ENCODE assay signal across 2 cellular contexts in the genomic region with DNA sequence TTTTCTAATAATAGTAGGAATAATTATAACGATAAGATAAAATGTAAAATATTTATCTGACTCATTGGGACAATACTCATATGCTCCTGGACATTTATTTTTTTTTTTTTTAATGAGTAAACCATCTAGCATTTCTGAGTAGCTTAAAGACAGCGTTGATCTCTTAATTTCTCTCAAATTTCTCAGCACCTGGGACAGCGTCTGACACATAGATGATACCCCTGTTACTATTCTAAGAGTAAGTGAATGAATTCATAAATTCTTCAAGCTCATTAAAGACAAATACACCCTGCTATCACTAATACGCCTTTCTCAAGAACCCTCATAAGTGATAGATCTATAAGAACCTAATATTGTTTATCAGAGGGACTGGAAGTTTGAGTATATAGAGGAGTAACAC.
TF ChIP-seq lines count a peak whose summit lies in the region.

No MANE protein-coding gene starts in this region.

TF ChIP-seq in GM23338, 12 proteins besides CTCF, POLR2A, EP300 and RAD21 (continued from another document):
- TF ChIP-seq, protein P1, sequence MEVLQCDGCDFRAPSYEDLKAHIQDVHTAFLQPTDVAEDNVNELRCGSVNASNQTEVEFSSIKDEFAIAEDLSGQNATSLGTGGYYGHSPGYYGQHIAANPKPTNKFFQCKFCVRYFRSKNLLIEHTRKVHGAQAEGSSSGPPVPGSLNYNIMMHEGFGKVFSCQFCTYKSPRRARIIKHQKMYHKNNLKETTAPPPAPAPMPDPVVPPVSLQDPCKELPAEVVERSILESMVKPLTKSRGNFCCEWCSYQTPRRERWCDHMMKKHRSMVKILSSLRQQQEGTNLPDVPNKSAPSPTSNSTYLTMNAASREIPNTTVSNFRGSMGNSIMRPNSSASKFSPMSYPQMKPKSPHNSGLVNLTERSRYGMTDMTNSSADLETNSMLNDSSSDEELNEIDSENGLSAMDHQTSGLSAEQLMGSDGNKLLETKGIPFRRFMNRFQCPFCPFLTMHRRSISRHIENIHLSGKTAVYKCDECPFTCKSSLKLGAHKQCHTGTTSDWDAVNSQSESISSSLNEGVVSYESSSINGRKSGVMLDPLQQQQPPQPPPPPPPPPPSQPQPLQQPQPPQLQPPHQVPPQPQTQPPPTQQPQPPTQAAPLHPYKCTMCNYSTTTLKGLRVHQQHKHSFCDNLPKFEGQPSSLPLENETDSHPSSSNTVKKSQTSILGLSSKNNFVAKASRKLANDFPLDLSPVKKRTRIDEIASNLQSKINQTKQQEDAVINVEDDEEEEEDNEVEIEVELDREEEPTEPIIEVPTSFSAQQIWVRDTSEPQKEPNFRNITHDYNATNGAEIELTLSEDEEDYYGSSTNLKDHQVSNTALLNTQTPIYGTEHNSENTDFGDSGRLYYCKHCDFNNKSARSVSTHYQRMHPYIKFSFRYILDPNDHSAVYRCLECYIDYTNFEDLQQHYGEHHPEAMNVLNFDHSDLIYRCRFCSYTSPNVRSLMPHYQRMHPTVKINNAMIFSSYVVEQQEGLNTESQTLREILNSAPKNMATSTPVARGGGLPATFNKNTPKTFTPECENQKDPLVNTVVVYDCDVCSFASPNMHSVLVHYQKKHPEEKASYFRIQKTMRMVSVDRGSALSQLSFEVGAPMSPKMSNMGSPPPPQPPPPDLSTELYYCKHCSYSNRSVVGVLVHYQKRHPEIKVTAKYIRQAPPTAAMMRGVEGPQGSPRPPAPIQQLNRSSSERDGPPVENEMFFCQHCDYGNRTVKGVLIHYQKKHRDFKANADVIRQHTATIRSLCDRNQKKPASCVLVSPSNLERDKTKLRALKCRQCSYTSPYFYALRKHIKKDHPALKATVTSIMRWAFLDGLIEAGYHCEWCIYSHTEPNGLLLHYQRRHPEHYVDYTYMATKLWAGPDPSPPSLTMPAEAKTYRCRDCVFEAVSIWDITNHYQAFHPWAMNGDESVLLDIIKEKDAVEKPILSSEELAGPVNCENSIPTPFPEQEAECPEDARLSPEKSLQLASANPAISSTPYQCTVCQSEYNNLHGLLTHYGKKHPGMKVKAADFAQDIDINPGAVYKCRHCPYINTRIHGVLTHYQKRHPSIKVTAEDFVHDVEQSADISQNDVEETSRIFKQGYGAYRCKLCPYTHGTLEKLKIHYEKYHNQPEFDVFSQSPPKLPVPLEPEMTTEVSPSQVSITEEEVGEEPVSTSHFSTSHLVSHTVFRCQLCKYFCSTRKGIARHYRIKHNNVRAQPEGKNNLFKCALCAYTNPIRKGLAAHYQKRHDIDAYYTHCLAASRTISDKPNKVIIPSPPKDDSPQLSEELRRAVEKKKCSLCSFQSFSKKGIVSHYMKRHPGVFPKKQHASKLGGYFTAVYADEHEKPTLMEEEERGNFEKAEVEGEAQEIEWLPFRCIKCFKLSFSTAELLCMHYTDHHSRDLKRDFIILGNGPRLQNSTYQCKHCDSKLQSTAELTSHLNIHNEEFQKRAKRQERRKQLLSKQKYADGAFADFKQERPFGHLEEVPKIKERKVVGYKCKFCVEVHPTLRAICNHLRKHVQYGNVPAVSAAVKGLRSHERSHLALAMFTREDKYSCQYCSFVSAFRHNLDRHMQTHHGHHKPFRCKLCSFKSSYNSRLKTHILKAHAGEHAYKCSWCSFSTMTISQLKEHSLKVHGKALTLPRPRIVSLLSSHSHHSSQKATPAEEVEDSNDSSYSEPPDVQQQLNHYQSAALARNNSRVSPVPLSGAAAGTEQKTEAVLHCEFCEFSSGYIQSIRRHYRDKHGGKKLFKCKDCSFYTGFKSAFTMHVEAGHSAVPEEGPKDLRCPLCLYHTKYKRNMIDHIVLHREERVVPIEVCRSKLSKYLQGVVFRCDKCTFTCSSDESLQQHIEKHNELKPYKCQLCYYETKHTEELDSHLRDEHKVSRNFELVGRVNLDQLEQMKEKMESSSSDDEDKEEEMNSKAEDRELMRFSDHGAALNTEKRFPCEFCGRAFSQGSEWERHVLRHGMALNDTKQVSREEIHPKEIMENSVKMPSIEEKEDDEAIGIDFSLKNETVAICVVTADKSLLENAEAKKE (CRISPR knock-in tag; IDR thresholded peaks at IDR 0.05) = no peak
- TF ChIP-seq NANOG (IDR thresholded peaks at IDR 0.05; ENCODE audit: borderline replicate concordance) = no peak
- TF ChIP-seq, protein P2, sequence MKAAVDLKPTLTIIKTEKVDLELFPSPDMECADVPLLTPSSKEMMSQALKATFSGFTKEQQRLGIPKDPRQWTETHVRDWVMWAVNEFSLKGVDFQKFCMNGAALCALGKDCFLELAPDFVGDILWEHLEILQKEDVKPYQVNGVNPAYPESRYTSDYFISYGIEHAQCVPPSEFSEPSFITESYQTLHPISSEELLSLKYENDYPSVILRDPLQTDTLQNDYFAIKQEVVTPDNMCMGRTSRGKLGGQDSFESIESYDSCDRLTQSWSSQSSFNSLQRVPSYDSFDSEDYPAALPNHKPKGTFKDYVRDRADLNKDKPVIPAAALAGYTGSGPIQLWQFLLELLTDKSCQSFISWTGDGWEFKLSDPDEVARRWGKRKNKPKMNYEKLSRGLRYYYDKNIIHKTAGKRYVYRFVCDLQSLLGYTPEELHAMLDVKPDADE (IDR thresholded peaks at IDR 0.05) = no peak
- no peak for TF ChIP-seq JUNB (IDR thresholded peaks at IDR 0.05; ENCODE audit: unreplicated experiment)
- TF ChIP-seq, protein P3, sequence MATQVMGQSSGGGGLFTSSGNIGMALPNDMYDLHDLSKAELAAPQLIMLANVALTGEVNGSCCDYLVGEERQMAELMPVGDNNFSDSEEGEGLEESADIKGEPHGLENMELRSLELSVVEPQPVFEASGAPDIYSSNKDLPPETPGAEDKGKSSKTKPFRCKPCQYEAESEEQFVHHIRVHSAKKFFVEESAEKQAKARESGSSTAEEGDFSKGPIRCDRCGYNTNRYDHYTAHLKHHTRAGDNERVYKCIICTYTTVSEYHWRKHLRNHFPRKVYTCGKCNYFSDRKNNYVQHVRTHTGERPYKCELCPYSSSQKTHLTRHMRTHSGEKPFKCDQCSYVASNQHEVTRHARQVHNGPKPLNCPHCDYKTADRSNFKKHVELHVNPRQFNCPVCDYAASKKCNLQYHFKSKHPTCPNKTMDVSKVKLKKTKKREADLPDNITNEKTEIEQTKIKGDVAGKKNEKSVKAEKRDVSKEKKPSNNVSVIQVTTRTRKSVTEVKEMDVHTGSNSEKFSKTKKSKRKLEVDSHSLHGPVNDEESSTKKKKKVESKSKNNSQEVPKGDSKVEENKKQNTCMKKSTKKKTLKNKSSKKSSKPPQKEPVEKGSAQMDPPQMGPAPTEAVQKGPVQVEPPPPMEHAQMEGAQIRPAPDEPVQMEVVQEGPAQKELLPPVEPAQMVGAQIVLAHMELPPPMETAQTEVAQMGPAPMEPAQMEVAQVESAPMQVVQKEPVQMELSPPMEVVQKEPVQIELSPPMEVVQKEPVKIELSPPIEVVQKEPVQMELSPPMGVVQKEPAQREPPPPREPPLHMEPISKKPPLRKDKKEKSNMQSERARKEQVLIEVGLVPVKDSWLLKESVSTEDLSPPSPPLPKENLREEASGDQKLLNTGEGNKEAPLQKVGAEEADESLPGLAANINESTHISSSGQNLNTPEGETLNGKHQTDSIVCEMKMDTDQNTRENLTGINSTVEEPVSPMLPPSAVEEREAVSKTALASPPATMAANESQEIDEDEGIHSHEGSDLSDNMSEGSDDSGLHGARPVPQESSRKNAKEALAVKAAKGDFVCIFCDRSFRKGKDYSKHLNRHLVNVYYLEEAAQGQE (IDR thresholded peaks at IDR 0.05; ENCODE audit: unreplicated experiment) = peak; percentile 63
- no peak for TF ChIP-seq CREB1 (CRISPR knock-in tag; IDR thresholded peaks at IDR 0.05; ENCODE audit: low read depth)

TF ChIP-seq in K562, 482 proteins besides CTCF, POLR2A, EP300 and RAD21 (continued from another document):
- TF ChIP-seq, protein P4, sequence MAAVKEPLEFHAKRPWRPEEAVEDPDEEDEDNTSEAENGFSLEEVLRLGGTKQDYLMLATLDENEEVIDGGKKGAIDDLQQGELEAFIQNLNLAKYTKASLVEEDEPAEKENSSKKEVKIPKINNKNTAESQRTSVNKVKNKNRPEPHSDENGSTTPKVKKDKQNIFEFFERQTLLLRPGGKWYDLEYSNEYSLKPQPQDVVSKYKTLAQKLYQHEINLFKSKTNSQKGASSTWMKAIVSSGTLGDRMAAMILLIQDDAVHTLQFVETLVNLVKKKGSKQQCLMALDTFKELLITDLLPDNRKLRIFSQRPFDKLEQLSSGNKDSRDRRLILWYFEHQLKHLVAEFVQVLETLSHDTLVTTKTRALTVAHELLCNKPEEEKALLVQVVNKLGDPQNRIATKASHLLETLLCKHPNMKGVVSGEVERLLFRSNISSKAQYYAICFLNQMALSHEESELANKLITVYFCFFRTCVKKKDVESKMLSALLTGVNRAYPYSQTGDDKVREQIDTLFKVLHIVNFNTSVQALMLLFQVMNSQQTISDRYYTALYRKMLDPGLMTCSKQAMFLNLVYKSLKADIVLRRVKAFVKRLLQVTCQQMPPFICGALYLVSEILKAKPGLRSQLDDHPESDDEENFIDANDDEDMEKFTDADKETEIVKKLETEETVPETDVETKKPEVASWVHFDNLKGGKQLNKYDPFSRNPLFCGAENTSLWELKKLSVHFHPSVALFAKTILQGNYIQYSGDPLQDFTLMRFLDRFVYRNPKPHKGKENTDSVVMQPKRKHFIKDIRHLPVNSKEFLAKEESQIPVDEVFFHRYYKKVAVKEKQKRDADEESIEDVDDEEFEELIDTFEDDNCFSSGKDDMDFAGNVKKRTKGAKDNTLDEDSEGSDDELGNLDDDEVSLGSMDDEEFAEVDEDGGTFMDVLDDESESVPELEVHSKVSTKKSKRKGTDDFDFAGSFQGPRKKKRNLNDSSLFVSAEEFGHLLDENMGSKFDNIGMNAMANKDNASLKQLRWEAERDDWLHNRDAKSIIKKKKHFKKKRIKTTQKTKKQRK (IDR thresholded peaks at IDR 0.05; ENCODE audit: borderline replicate concordance, low read depth, low read length) = no peak
- TF ChIP-seq MIER1 (IDR thresholded peaks at IDR 0.05; ENCODE audit: low read depth) = peak; percentile 77
